Comparison of ENCODE assay signal across 11 cellular contexts in the genomic region with DNA sequence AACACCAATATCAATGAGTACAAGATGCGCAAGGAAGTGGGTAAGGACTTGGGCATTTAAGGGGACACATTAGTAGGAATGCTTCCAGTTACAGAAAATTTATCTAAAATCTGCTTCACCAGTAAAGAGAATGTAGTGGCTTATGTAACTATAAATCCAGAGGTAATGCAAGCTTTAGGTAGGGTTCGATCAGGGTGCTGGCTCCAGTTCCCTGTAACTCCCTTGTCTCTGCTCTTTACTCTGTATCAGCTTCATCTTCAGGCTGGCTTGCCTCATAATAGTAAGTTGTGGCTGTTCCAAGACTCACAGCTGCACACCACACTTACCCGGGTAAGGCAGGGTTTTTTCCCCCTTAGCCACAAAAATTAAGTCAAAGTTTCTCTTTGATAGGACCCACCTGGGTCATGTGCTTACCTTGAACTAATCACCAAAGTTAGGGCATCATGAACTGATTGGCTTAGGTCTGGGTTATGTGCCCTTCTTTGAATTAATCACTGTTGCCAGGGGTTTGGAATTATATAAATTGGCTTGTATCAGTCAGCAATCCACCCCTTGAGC.
A peak's percentile ranks its signal among the peaks of the same experiment; 100 is the strongest.
DNase-seq lines count a peak whose midpoint lies in the region; ATAC-seq lines count a peak whose summit lies in the region.
"Had no signal": no experiment of that assay in that cellular context is flagged by ENCODE, and none has a peak within 500 bp of the region (broad histone marks: within the 10 kb centered on the region; RNA-seq: fewer than 3 reads in every experiment).

No MANE protein-coding gene starts in this region.

- H3K4me3 Mint-ChIP-seq in memory B cell, result no peak overlapping the region
- H3K4me3 Mint-ChIP-seq: HFFc6 had no signal

- no peaks in the 10 kb centered on the region for H3K27me3 Mint-ChIP-seq in memory B cell

- ATAC-seq in GM18858 (IDR thresholded peaks at IDR 0.05; ENCODE audit: unreplicated experiment) (peak; percentile 61), GM21360 (IDR thresholded peaks at IDR 0.05; ENCODE audit: unreplicated experiment) (peak; percentile 52), HG03159 (IDR thresholded peaks at IDR 0.05; ENCODE audit: unreplicated experiment) (peak; percentile 70), memory B cell (ENCODE audit: low read depth) (peak; percentile 49), HG03097 (IDR thresholded peaks at IDR 0.05; ENCODE audit: low FRiP score, unreplicated experiment) (no peak)
- ATAC-seq: pancreas had no signal

- H3K4me1 Mint-ChIP-seq in memory B cell, result peaks cover 22% of the 10 kb centered on the region

- no peaks in the 10 kb centered on the region for H3K36me3 Mint-ChIP-seq in memory B cell

- H3K9me3 Mint-ChIP-seq in memory B cell, result no peaks in the 10 kb centered on the region
- H3K9me3 Mint-ChIP-seq: HFFc6 had no signal

- no peak for DNase-seq in memory B cell (ENCODE audit: low spot score in 2 of 2)
- no peak for DNase-seq in superior temporal gyrus (ENCODE audit: extremely low spot score)
- no peak for DNase-seq in ecto neural progenitor cell (ENCODE audit: low spot score)
- DNase-seq: amygdala, HFFc6, OCI-M1, pancreas had no signal

- peak overlapping the region; percentile 57 for H3K27ac Mint-ChIP-seq in memory B cell
- H3K27ac Mint-ChIP-seq: HFFc6 had no signal
